ENCODE assay signal across 22 cellular contexts in genomic region chr10:27679996-27680395, GRCh38.
DNase-seq lines count a peak whose midpoint lies in the region; ATAC-seq, FAIRE-seq and TF ChIP-seq lines count a peak whose summit lies in the region.
"Had no signal": no experiment of that assay in that cellular context is flagged by ENCODE, and none has a peak within 500 bp of the region (broad histone marks: within the 10 kb centered on the region; RNA-seq: fewer than 3 reads in every experiment).

No MANE protein-coding gene starts in this region.

- no peak overlapping the region for H3K23ac ChIP-seq in H1 (ENCODE audit: insufficient read length)

- H3K9me3 ChIP-seq in NT2/D1 (ENCODE audit: insufficient read depth, low read length) (no peaks in the 10 kb centered on the region), H1 (ENCODE audit: insufficient read depth in 2 of 2, low read depth in 1 of 2, low read length in 1 of 2) (no peaks in the 10 kb centered on the region), thoracic aorta (no peaks in the 10 kb centered on the region)
- H3K9me3 ChIP-seq: psoas muscle, transverse colon had no signal

- H3K56ac ChIP-seq in H1 (replicated peaks; ENCODE audit: insufficient read length, low read depth, low read length): no peak overlapping the region

- H2BK5ac ChIP-seq in H1 (ENCODE audit: low read depth, low read length): no peak overlapping the region

- peak overlapping the region; percentile 36 for H3K27ac Mint-ChIP-seq in mesothelial cell of epicardium
- H3K27ac Mint-ChIP-seq: B cell, endodermal cell had no signal

- no peak overlapping the region for H4K8ac ChIP-seq in H1 (ENCODE audit: extremely low read depth, insufficient read depth, low read length)

- no peak overlapping the region for H2BK15ac ChIP-seq in H1 (ENCODE audit: low read length)

- FAIRE-seq in H1 (lab: Jason Lieb, UNC): no peak
- FAIRE-seq: islet of Langerhans had no signal

- POLR2A ChIA-PET in H1 (lab: Charles Lee; ENCODE audit: partially characterized antibody): no interaction called here

- no peak overlapping the region for H3K4me2 ChIP-seq in H1 (ENCODE audit: insufficient read depth in 1 of 2, low read depth in 2 of 2, low read length in 2 of 2)

- no peak overlapping the region for H3K18ac ChIP-seq in H1 (ENCODE audit: extremely low read depth, low read length)

- H4K91ac ChIP-seq in H1 (replicated peaks; ENCODE audit: insufficient read length, low read length): no peak overlapping the region

- no peak overlapping the region for H2AFZ ChIP-seq in H1 (ENCODE audit: low read length)

- no peaks in the 10 kb centered on the region for H3K9me3 Mint-ChIP-seq in mesothelial cell of epicardium
- H3K9me3 Mint-ChIP-seq: endodermal cell, nephron progenitor cell had no signal

- no peaks in the 10 kb centered on the region for H3K23me2 ChIP-seq in H1 (ENCODE audit: low read depth, low read length)

- H3K4ac ChIP-seq in H1 (replicated peaks; ENCODE audit: insufficient read length, low read depth, low read length): no peak overlapping the region

- DNase-seq in NT2/D1 (ENCODE audit: low read depth, low spot score) (peak; percentile 25), H1 (ENCODE audit: low read depth in 1 of 2, low spot score in 2 of 2) (no peak), mesothelial cell of epicardium (ENCODE audit: low spot score in 2 of 2, unreplicated experiment in 2 of 2) (no peak), thoracic aorta (ENCODE audit: low spot score) (no peak), COR-L47 (lab: John Stamatoyannopoulos, UW) (no peak), dermis blood vessel endothelial cell (no peak), NCI-H510A (lab: John Stamatoyannopoulos, UW) (no peak)
- DNase-seq: activated CD4-positive, alpha-beta T cell treated with anti-CD3 and anti-CD28 coated beads, Interleukin-2, amount 50 U/mL, for 1 hour; activated CD8-positive, alpha-beta memory T cell treated with anti-CD3 and anti-CD28 coated beads, Interleukin-2, amount 50 U/mL, for 4 hours; activated gamma-delta T cell; endodermal cell; GOT3; mesenchymal stem cell; NCI-H1092; NCI-H2081; nephron progenitor cell; psoas muscle; SHP77; stimulated activated CD4-positive, alpha-beta T cell treated with anti-CD3 and anti-CD28 coated beads, Interleukin-12 subunit alpha, Interleukin-12 subunit beta, amount 100 ng/mL, for 4 hours; transverse colon had no signal

- H2AK5ac ChIP-seq in H1 (ENCODE audit: low read depth, low read length): no peak overlapping the region

- H3K79me1 ChIP-seq in H1 (ENCODE audit: low read depth, low read length): no peaks in the 10 kb centered on the region

- 93% methylated on average over 4 of the region's 4 CpGs; no CpG with 5 or more reads in 1 of the 2 experiments for WGBS in H1 (ENCODE audit: extremely low coverage in 1 of 2, insufficient coverage in 1 of 2, insufficient read length in 1 of 2, insufficient replicate concordance in 2 of 2, low coverage in 1 of 2, low lambda C conversion rate in 2 of 2, missing lambda C conversion rate in 1 of 2), 2 experiments

- H3K36me3 ChIP-seq in NT2/D1 (ENCODE audit: insufficient read depth, insufficient read length, low read length): no peaks in the 10 kb centered on the region
- H3K36me3 ChIP-seq in H1 (ENCODE audit: control insufficient read depth in 2 of 4, insufficient read depth in 4 of 4, low read length in 3 of 4): no peaks in the 10 kb centered on the region
- no peaks in the 10 kb centered on the region for H3K36me3 ChIP-seq in thoracic aorta
- H3K36me3 ChIP-seq: transverse colon had no signal

- CTCF ChIA-PET in H1 (lab: Charles Lee; ENCODE audit: partially characterized antibody): interaction anchor here (0.6 to 3.4 kb wide), 6 partner anchors 15 to 317 kb away, joined by 3 to 11 read pairs (median 3); no protein-coding TSS in a partner anchor

- H3K36me3 Mint-ChIP-seq in mesothelial cell of epicardium: no peaks in the 10 kb centered on the region

- TF ChIP-seq RAD21 in H1 (IDR thresholded peaks at IDR 0.05 in 1 of 2, conservative IDR thresholded peaks at IDR 0.05 in 1 of 2; ENCODE audit: low read depth in 2 of 2, low read length in 2 of 2): no peak

- H3K79me2 ChIP-seq in H1 (ENCODE audit: control insufficient read depth in 1 of 2, insufficient read depth in 2 of 2, low read length in 2 of 2): no peaks in the 10 kb centered on the region

- TF ChIP-seq POLR2A in H1 (IDR thresholded peaks at IDR 0.05; ENCODE audit: control extremely low read depth in 1 of 2, low read depth in 2 of 2, low read length in 2 of 2): no peak

- peaks cover 8% of the 10 kb centered on the region for H3K4me1 Mint-ChIP-seq in mesothelial cell of epicardium
- H3K4me1 Mint-ChIP-seq: B cell had no signal

- H4K20me1 ChIP-seq in H1 (replicated peaks in 1 of 2; ENCODE audit: control insufficient read depth in 1 of 2, insufficient read depth in 2 of 2, low read length in 2 of 2): no peaks in the 10 kb centered on the region

- H3K27ac ChIP-seq in H1 (ENCODE audit: low read depth, low read length): no peak overlapping the region
- peak overlapping the region; percentile 44 to 67 for H3K27ac ChIP-seq in thoracic aorta
- H3K27ac ChIP-seq: psoas muscle had no signal

- H2BK12ac ChIP-seq in H1 (ENCODE audit: low read depth, low read length): no peak overlapping the region

- H3K9ac ChIP-seq in NT2/D1 (ENCODE audit: insufficient read length, low read depth) (no peak overlapping the region), H1 (replicated peaks in 1 of 4; ENCODE audit: extremely low read depth in 1 of 4, low read depth in 3 of 4, low read length in 3 of 4) (no peak overlapping the region)

- H3K14ac ChIP-seq in H1 (ENCODE audit: insufficient read length): no peak overlapping the region

- H3K27me3 Mint-ChIP-seq in mesothelial cell of epicardium (ENCODE audit: low read depth): no peaks in the 10 kb centered on the region

- no peaks in the 10 kb centered on the region for H3K27me3 ChIP-seq in NT2/D1 (ENCODE audit: insufficient read depth, insufficient read length)
- no peaks in the 10 kb centered on the region for H3K27me3 ChIP-seq in H1 (replicated peaks in 1 of 4; ENCODE audit: control insufficient read depth in 3 of 4, extremely low read depth in 1 of 4, insufficient read depth in 3 of 4, low read length in 3 of 4)
- H3K27me3 ChIP-seq in thoracic aorta (replicated peaks; ENCODE audit: insufficient read depth): no peaks in the 10 kb centered on the region
- H3K27me3 ChIP-seq: transverse colon had no signal

- H3K4me3 Mint-ChIP-seq in mesothelial cell of epicardium: no peak overlapping the region
- H3K4me3 Mint-ChIP-seq: B cell, endodermal cell, nephron progenitor cell had no signal

- H2BK120ac ChIP-seq in H1 (replicated peaks; ENCODE audit: low read depth, low read length): no peak overlapping the region

- TF ChIP-seq EP300 in H1 (IDR thresholded peaks at IDR 0.05; ENCODE audit: borderline replicate concordance in 1 of 2, low read depth in 2 of 2, low read length in 2 of 2): no peak

- no peak overlapping the region for H3K4me3 ChIP-seq in NT2/D1 (ENCODE audit: insufficient read length, low read depth)
- no peak overlapping the region for H3K4me3 ChIP-seq in H1 (ENCODE audit: extremely low read depth in 1 of 4, insufficient read depth in 2 of 4, low read depth in 3 of 4, low read length in 4 of 4)
- H3K4me3 ChIP-seq in thoracic aorta: peak overlapping the region; percentile 3
- H3K4me3 ChIP-seq: psoas muscle, transverse colon had no signal

- H2BK20ac ChIP-seq in H1 (ENCODE audit: low read length): no peak overlapping the region

- H4K5ac ChIP-seq in H1 (ENCODE audit: insufficient read length, low read depth, low read length): no peak overlapping the region

- H3K4me1 ChIP-seq in NT2/D1 (ENCODE audit: insufficient read depth, insufficient read length) (no peaks in the 10 kb centered on the region), H1 (replicated peaks in 1 of 4; ENCODE audit: control insufficient read depth in 3 of 4, insufficient read depth in 4 of 4, low read length in 3 of 4) (peaks cover 0 to 5% (median 0%) of the 10 kb centered on the region in 4 experiments; a peak in 1 of 7 replicates), thoracic aorta (ENCODE audit: control insufficient read depth in 1 of 2, low read depth in 2 of 2) (peaks cover 3 to 22% of the 10 kb centered on the region in 2 donors)
- H3K4me1 ChIP-seq: psoas muscle had no signal

- no peak for TF ChIP-seq CTCF in H1 (IDR thresholded peaks at IDR 0.05; ENCODE audit: control extremely low read depth in 1 of 3, insufficient read depth in 1 of 3, low read depth in 1 of 3, low read length in 3 of 3)
- no peak for TF ChIP-seq CTCF in mesothelial cell of epicardium (IDR thresholded peaks at IDR 0.05; ENCODE audit: unreplicated experiment)
- TF ChIP-seq CTCF in thoracic aorta (IDR thresholded peaks at IDR 0.05): no peak

- ATAC-seq in thoracic aorta (ENCODE audit: insufficient number of reproducible peaks, low FRiP score, low read depth): no peak
- ATAC-seq: psoas muscle had no signal

TF ChIP-seq in H1, 55 proteins besides CTCF, POLR2A, EP300 and RAD21:
- TF ChIP-seq NRF1 (IDR thresholded peaks at IDR 0.05; ENCODE audit: low read depth, low read length) (no peak), TEAD4 (IDR thresholded peaks at IDR 0.05; ENCODE audit: low read depth, low read length) (0 out of 2 replicates have a peak, but pooled peaks have one; percentile 21)
TF ChIP-seq in H1: peak in this region for 1.
